In genomic region chr4:93747220-93747619, GRCh38 we compare ENCODE assay signal across 24 cellular contexts.
"Had no signal": no experiment of that assay in that cellular context is flagged by ENCODE, and none has a peak within 500 bp of the region (broad histone marks: within the 10 kb centered on the region; RNA-seq: fewer than 3 reads in every experiment).

No MANE protein-coding gene starts in this region.

- H3K27ac Mint-ChIP-seq: activated CD4-positive, alpha-beta memory T cell treated with anti-CD3 and anti-CD28 coated beads, Interleukin-2, amount 10 ng/mL, durations not matched to agents 7 days and 5 days; activated CD4-positive, alpha-beta T cell treated with anti-CD3 and anti-CD28 coated beads for 36 hours; activated CD4-positive, alpha-beta T cell treated with anti-CD3 and anti-CD28 coated beads, Interleukin-2, amount 10 ng/mL, durations not matched to agents 24 days and 14 days; activated naive CD8-positive, alpha-beta T cell; activated T-helper 17 cell treated with anti-CD3 and anti-CD28 coated beads, Interleukin-2, amount 50 U/mL, for 72 hours had no signal

- H3K36me3 ChIP-seq: colonic mucosa had no signal

- H3K4me3 Mint-ChIP-seq: activated CD4-positive, alpha-beta memory T cell treated with anti-CD3 and anti-CD28 coated beads, Interleukin-2, amount 10 ng/mL, durations not matched to agents 7 days and 5 days; activated CD4-positive, alpha-beta T cell treated with anti-CD3 and anti-CD28 coated beads for 36 hours; activated CD4-positive, alpha-beta T cell treated with anti-CD3 and anti-CD28 coated beads, Interleukin-2, amount 10 ng/mL, durations not matched to agents 24 days and 14 days; activated naive CD8-positive, alpha-beta T cell; activated T-cell treated with anti-CD3 and anti-CD28 coated beads, Interleukin-2, amount 50 U/mL, for 4 hours; activated T-helper 17 cell treated with anti-CD3 and anti-CD28 coated beads, Interleukin-2, amount 50 U/mL, for 72 hours had no signal

- H3K36me3 Mint-ChIP-seq: activated naive CD8-positive, alpha-beta T cell had no signal

- H3K27me3 ChIP-seq: colonic mucosa had no signal

- H3K27ac ChIP-seq: colonic mucosa, epithelial cell of prostate had no signal

- ATAC-seq: activated CD4-positive, alpha-beta T cell treated with anti-CD3 and anti-CD28 coated beads for 36 hours; activated T-cell treated with anti-CD3 and anti-CD28 coated beads, Interleukin-2, amount 50 U/mL, for 4 hours; activated T-helper 17 cell treated with anti-CD3 and anti-CD28 coated beads, Interleukin-2, amount 50 U/mL, for 72 hours; esophagus mucosa had no signal

- H3K4me1 ChIP-seq: colonic mucosa had no signal

- H3K4me1 Mint-ChIP-seq: activated CD4-positive, alpha-beta memory T cell treated with anti-CD3 and anti-CD28 coated beads, Interleukin-2, amount 10 ng/mL, durations not matched to agents 7 days and 5 days; activated CD4-positive, alpha-beta T cell treated with anti-CD3 and anti-CD28 coated beads for 36 hours; activated CD4-positive, alpha-beta T cell treated with anti-CD3 and anti-CD28 coated beads, Interleukin-2, amount 10 ng/mL, durations not matched to agents 24 days and 14 days; activated T-helper 17 cell treated with anti-CD3 and anti-CD28 coated beads, Interleukin-2, amount 50 U/mL, for 72 hours had no signal

- H3K4me3 ChIP-seq: colonic mucosa had no signal

- H3K9me3 ChIP-seq: colonic mucosa had no signal

- H3K9me3 Mint-ChIP-seq: activated CD4-positive, alpha-beta memory T cell treated with anti-CD3 and anti-CD28 coated beads, Interleukin-2, amount 10 ng/mL, durations not matched to agents 7 days and 5 days; activated CD4-positive, alpha-beta T cell treated with anti-CD3 and anti-CD28 coated beads, Interleukin-2, amount 10 ng/mL, durations not matched to agents 24 days and 14 days; activated T-cell treated with anti-CD3 and anti-CD28 coated beads, Interleukin-2, amount 50 U/mL, for 4 hours; activated T-helper 17 cell treated with anti-CD3 and anti-CD28 coated beads, Interleukin-2, amount 50 U/mL, for 72 hours had no signal

- H3K27me3 Mint-ChIP-seq: activated CD4-positive, alpha-beta memory T cell treated with anti-CD3 and anti-CD28 coated beads, Interleukin-2, amount 10 ng/mL, durations not matched to agents 7 days and 5 days; activated CD4-positive, alpha-beta T cell treated with anti-CD3 and anti-CD28 coated beads for 36 hours; activated CD4-positive, alpha-beta T cell treated with anti-CD3 and anti-CD28 coated beads, Interleukin-2, amount 10 ng/mL, durations not matched to agents 24 days and 14 days; activated naive CD8-positive, alpha-beta T cell; activated T-helper 17 cell treated with anti-CD3 and anti-CD28 coated beads, Interleukin-2, amount 50 U/mL, for 72 hours had no signal

- DNase-seq: activated CD4-positive, alpha-beta memory T cell treated with anti-CD3 and anti-CD28 coated beads, Interleukin-2, amount 10 ng/mL, durations not matched to agents 7 days and 5 days; activated CD4-positive, alpha-beta T cell treated with anti-CD3 and anti-CD28 coated beads for 36 hours; activated CD4-positive, alpha-beta T cell treated with anti-CD3 and anti-CD28 coated beads, Interleukin-2, amount 10 ng/mL, durations not matched to agents 24 days and 14 days; activated CD4-positive, alpha-beta T cell treated with anti-CD3 and anti-CD28 coated beads, Interleukin-2, amount 50 U/mL, for 4 hours; activated CD4-positive, CD25-positive, alpha-beta regulatory T cell; activated CD4-positive, CD25-positive, alpha-beta regulatory T cell treated with anti-CD3 and anti-CD28 coated beads, Interleukin-2, amount 50 U/mL, for 72 hours; activated effector memory CD4-positive, alpha-beta T cell treated with Interleukin-2 at 50 U/mL for 16 hours; activated gamma-delta T cell treated with Interleukin-2 at 50 U/mL for 16 hours; activated naive CD4-positive, alpha-beta T cell treated with anti-CD3 and anti-CD28 coated beads, Interleukin-2, amount 50 U/mL, for 16 hours; activated naive CD4-positive, alpha-beta T cell treated with Interleukin-2 at 50 U/mL for 16 hours; activated T-cell treated with anti-CD3 and anti-CD28 coated beads, Interleukin-2, amount 50 U/mL, for 4 hours; amniotic stem cell; anterior cingulate cortex; caudate nucleus; cerebellar nuclear complex; colonic mucosa; effector CD8-positive, alpha-beta T cell; foreskin fibroblast; head of caudate nucleus; T-helper 2 cell had no signal
